In genomic region chr3:46892285-46893145, GRCh38 we compare ENCODE assay signal across 8 cellular contexts. TPM values are rescaled to one million over a fixed set of nuclear protein-coding genes. Genes with fewer than 3 reads are reported as not detected.
DNase-seq lines count a peak whose midpoint lies in the region; ATAC-seq and TF ChIP-seq lines count a peak whose summit lies in the region.

No MANE protein-coding gene starts in this region.

- peak; percentile 15 to 81 (median 68) for DNase-seq in NCI-H1417 (lab: John Stamatoyannopoulos, UW)
- no peak for DNase-seq in NCI-H1417 treated with DMSO at 0.1 percent for 48 hours (lab: John Stamatoyannopoulos, UW)
- DNase-seq in NCI-H146 (lab: John Stamatoyannopoulos, UW): peak; percentile 83
- peak in 51 of 56 donors; percentile 8 to 86 (median 62) for DNase-seq in amygdala (lab: John Stamatoyannopoulos, UW)
- DNase-seq in heart left ventricle: peak; percentile 76 to 88 (median 86)
- peak; percentile 73 for DNase-seq in occipital lobe (lab: John Stamatoyannopoulos, UW)
- no peak for DNase-seq in DMS153 (lab: John Stamatoyannopoulos, UW)
- no peak for DNase-seq in DMS153 treated with DMSO at 0.1 percent for 48 hours (lab: John Stamatoyannopoulos, UW; ENCODE audit: unreplicated experiment)

- H3K36me3 ChIP-seq in heart left ventricle: no peaks in the 10 kb centered on the region

- no peak for TF ChIP-seq POLR2A in heart left ventricle (IDR thresholded peaks at IDR 0.05)

- H3K27me3 ChIP-seq in heart left ventricle: peaks cover 0 to 10% (median 0%) of the 10 kb centered on the region in 9 donors

- WGBS in heart left ventricle, 4 donors: 7 to 18% (median 7%) methylated on average over 28 to 58 of the region's 58 CpGs

- peak in 5 of 12 donors; percentile 3 to 27 (median 17) for TF ChIP-seq CTCF in heart left ventricle (IDR thresholded peaks at IDR 0.05)

- intact Hi-C loops in heart left ventricle (cut with DNase I): loop anchor here in 3 of 10 donors (1.0 to 5.0 kb wide), 3 partner anchors 26 to 230 kb away; no protein-coding TSS in a partner anchor

- peak overlapping the region; percentile 1 to 71 (median 42) for H3K27ac ChIP-seq in heart left ventricle

- peak overlapping the region in 11 of 12 donors; percentile 9 to 56 (median 46) for H3K4me3 ChIP-seq in heart left ventricle

- peak; percentile 53 to 86 (median 79) for ATAC-seq in heart left ventricle

- no peaks in the 10 kb centered on the region for H3K9me3 ChIP-seq in heart left ventricle

- peaks cover 0 to 47% (median 22%) of the 10 kb centered on the region in 12 donors for H3K4me1 ChIP-seq in heart left ventricle

RNA-seq across cellular contexts. Expression of gene PTH1R, which starts 15.0 kb away (rescaled TPM):
- 10 to 100 TPM in 2 of 9 donors, 1 to 10 TPM in 7; 2.1 to 15.6 (median 6.0) TPM for total RNA-seq in heart left ventricle
- 10 to 100 TPM in 1 of 2 donors, 1 to 10 TPM in 1; 6.5 to 23.4 TPM for polyA plus RNA-seq in heart left ventricle
- total RNA-seq in occipital lobe: 2.3 TPM

RNA-seq across cellular contexts. Expression of gene MYL3, which starts 29.3 kb away (rescaled TPM):
- total RNA-seq in heart left ventricle: over 10,000 TPM in 1 of 9 donors, 1,000 to 10,000 TPM in 8; 4,961 to 10,676 (median 6,839) TPM
- polyA plus RNA-seq in heart left ventricle: over 10,000 TPM in 1 of 2 donors, 1,000 to 10,000 TPM in 1; 5,594 to 12,544 TPM
- not detected for total RNA-seq in occipital lobe

Comparison
In these comparisons a context has a peak if more than half of its experiments do, and no peak if none do; other contexts are left out.
1. DNase-seq: peak in NCI-H1417 (3 of 3), NCI-H146 (single experiment), amygdala (51 of 56), heart left ventricle (5 of 5) and occipital lobe (single experiment); none in NCI-H1417 treated with DMSO at 0.1 percent for 48 hours (single experiment), DMS153 (single experiment) and DMS153 treated with DMSO at 0.1 percent for 48 hours (single experiment).
2. RNA of gene MYL3, which starts 29.3 kb away (total RNA-seq): 4,961 to 10,676 TPM in heart left ventricle; not detected in occipital lobe (single experiment); every median in the first group is over 1,000 times any median in the second.